Comparison of ENCODE assay signal across 11 cellular contexts in genomic region chr2:118834901-118835738, GRCh38. TPM values are rescaled to one million over a fixed set of nuclear protein-coding genes. Genes with fewer than 3 reads are reported as not detected.
DNase-seq lines count a peak whose midpoint lies in the region; ATAC-seq and TF ChIP-seq lines count a peak whose summit lies in the region.
"Had no signal": no experiment of that assay in that cellular context is flagged by ENCODE, and none has a peak within 500 bp of the region (broad histone marks: within the 10 kb centered on the region; RNA-seq: fewer than 3 reads in every experiment).

No MANE protein-coding gene starts in this region.

- no peak overlapping the region for H3K27ac ChIP-seq in right atrium auricular region
- no peak overlapping the region for H3K27ac ChIP-seq in OCI-LY7 (ENCODE audit: low read depth, low read length, poor library complexity, severe bottlenecking)

- intact Hi-C loops in OCI-LY7 (cut with micrococcal nuclease; ENCODE audit: unreplicated experiment) = no loop called here
- intact Hi-C loops in left colon (cut with DNase I, micrococcal nuclease) = no loop called here

- POLR2A ChIA-PET in OCI-LY7 (lab: Charles Lee) = no interaction called here

- no peaks in the 10 kb centered on the region for H4K20me1 ChIP-seq in OCI-LY7 (ENCODE audit: insufficient read depth, low read length)

- H3K27me3 ChIP-seq in right atrium auricular region = peaks cover 35 to 61% of the 10 kb centered on the region in 2 donors

- H3K4me1 ChIP-seq in ES-I3 (ENCODE audit: insufficient read depth, low read length) (peaks cover 13% of the 10 kb centered on the region; the same call in 1 of the 2 replicates), right atrium auricular region (peaks cover 0 to 20% of the 10 kb centered on the region in 2 donors), OCI-LY7 (ENCODE audit: insufficient read depth, low read length, poor library complexity, severe bottlenecking) (no peaks in the 10 kb centered on the region)

- no peaks in the 10 kb centered on the region for H3K79me2 ChIP-seq in OCI-LY7 (ENCODE audit: insufficient read depth, low read depth, low read length)

- H3K9me3 ChIP-seq in ES-I3 (ENCODE audit: control insufficient read depth, insufficient read depth, low read length) (no peaks in the 10 kb centered on the region), right atrium auricular region (no peaks in the 10 kb centered on the region), OCI-LY7 (ENCODE audit: low read length) (no peaks in the 10 kb centered on the region)

- H3K9ac ChIP-seq in ES-I3 (ENCODE audit: low read depth, low read length) = peak overlapping the region; percentile 53; the same call in 1 of the 2 replicates

- no TSS peak for BruUV-seq in OCI-LY7 (replicated peaks; lab: Mats Ljungman, UMichigan)

- CTCF ChIA-PET in OCI-LY7 (lab: Charles Lee; ENCODE audit: unreplicated experiment) = no interaction called here

- no peak overlapping the region for H2AFZ ChIP-seq in OCI-LY7 (ENCODE audit: low read length)

- ATAC-seq in left colon (no peak), omental fat pad (ENCODE audit: low FRiP score) (no peak)
- ATAC-seq: GM12878 had no signal

- H3K4me3 ChIP-seq in WI38 (ENCODE audit: low read depth, low read length) (0 out of 2 replicates have a peak overlapping the region, but pooled peaks have one; percentile 18), right atrium auricular region (peak overlapping the region; percentile 8 to 49), retinal pigment epithelial cell (ENCODE audit: low read length) (peak overlapping the region; percentile 37), OCI-LY7 (ENCODE audit: low read depth, low read length, poor library complexity, severe bottlenecking) (no peak overlapping the region)
- H3K4me3 ChIP-seq: GM12878 had no signal

- H3K4me2 ChIP-seq in OCI-LY7 (ENCODE audit: low read length) = no peak overlapping the region

- DNase-seq in right atrium auricular region (ENCODE audit: low spot score) = no peak
- no peak for DNase-seq in retinal pigment epithelial cell (ENCODE audit: low read depth)
- DNase-seq in OCI-LY7 (ENCODE audit: low spot score) = no peak
- DNase-seq in AG08395 (ENCODE audit: low spot score) = no peak
- no peak for DNase-seq in left colon
- no peak for DNase-seq in omental fat pad (ENCODE audit: low spot score)
- DNase-seq: amygdala, OCI-M1 had no signal

- no peak for TF ChIP-seq CTCF in WI38 (IDR thresholded peaks at IDR 0.05; ENCODE audit: low read depth, low read length)
- TF ChIP-seq CTCF in right atrium auricular region (IDR thresholded peaks at IDR 0.05) = no peak
- no peak for TF ChIP-seq CTCF in retinal pigment epithelial cell (conservative IDR thresholded peaks at IDR 0.05; ENCODE audit: low read depth, low read length)
- no peak for TF ChIP-seq CTCF in OCI-LY7 (conservative IDR thresholded peaks at IDR 0.05; ENCODE audit: low read length)
- TF ChIP-seq CTCF in omental fat pad (IDR thresholded peaks at IDR 0.05) = no peak

- no peaks in the 10 kb centered on the region for H3K9me2 ChIP-seq in OCI-LY7 (ENCODE audit: insufficient read depth, low read length)

- H3K36me3 ChIP-seq in ES-I3 (ENCODE audit: insufficient read depth, low read length) = no peaks in the 10 kb centered on the region
- H3K36me3 ChIP-seq in right atrium auricular region = no peaks in the 10 kb centered on the region
- no peaks in the 10 kb centered on the region for H3K36me3 ChIP-seq in OCI-LY7 (ENCODE audit: insufficient read depth, low read length)

RNA-seq across cellular contexts. Expression of gene EN1, which starts 12.3 kb away (rescaled TPM):
- total RNA-seq in right atrium auricular region (not detected), OCI-LY7 (2022) (not detected in 2 replicates), left colon (not detected), omental fat pad (1 to 10 TPM in 1 of 4 donors, under 1 TPM in 3; 0.28 to 1.9 (median 0.61) TPM)
- not detected in 2 replicates for total RNA-seq in OCI-LY7 (2014; rRNA removed; shearing (Covaris generic))
- total RNA-seq: GM12878 had no signal
